8 cellular contexts compared by ENCODE assay signal in genomic region chr14:60331201-60332045, GRCh38.
DNase-seq lines count a peak whose midpoint lies in the region; ATAC-seq, FAIRE-seq and TF ChIP-seq lines count a peak whose summit lies in the region.

No MANE protein-coding gene starts in this region.

- H3K27ac ChIP-seq in heart left ventricle (peak overlapping the region in 4 of 12 donors; percentile 6 to 45 (median 24)), prostate gland (no peak overlapping the region)

- peak; percentile 35 to 77 (median 72) for ATAC-seq in heart left ventricle

- peak overlapping the region; percentile 89 for H3K27ac Mint-ChIP-seq in activated naive CD4-positive, alpha-beta T cell treated with anti-CD3 and anti-CD28 coated beads for 36 hours

- H3K9me3 ChIP-seq in heart left ventricle (peaks cover 0 to under 1% (median 0%) of the 10 kb centered on the region in 12 donors), prostate gland (no peaks in the 10 kb centered on the region)

- 6 to 15% (median 14%) methylated on average over 24 of the region's 24 CpGs for WGBS in heart left ventricle, 4 donors
- 19% methylated on average over 24 of the region's 24 CpGs for WGBS in prostate gland

- CTCF ChIA-PET in activated naive CD4-positive, alpha-beta T cell treated with anti-CD3 and anti-CD28 coated beads for 36 hours (lab: Charles Lee): interaction anchor here (0.6 to 3.3 kb wide), 24 partner anchors 8 to 856 kb away, joined by 3 to 43 read pairs (median 4); partner anchors contain the start of gene PPM1A

- H3K36me3 ChIP-seq in heart left ventricle: no peaks in the 10 kb centered on the region
- no peaks in the 10 kb centered on the region for H3K36me3 ChIP-seq in prostate gland

- TF ChIP-seq POLR2A in H54 (IDR thresholded peaks at IDR 0.05; ENCODE audit: low read depth, low read length) (no peak), Raji (IDR thresholded peaks at IDR 0.05; ENCODE audit: insufficient read depth, low read depth, low read length) (peak; percentile 62; the same call in 1 of the 2 replicates), heart left ventricle (IDR thresholded peaks at IDR 0.05) (no peak), prostate gland (IDR thresholded peaks at IDR 0.05) (no peak)

- H3K36me3 Mint-ChIP-seq in activated naive CD4-positive, alpha-beta T cell treated with anti-CD3 and anti-CD28 coated beads for 36 hours (ENCODE audit: low read depth): no peaks in the 10 kb centered on the region

- peaks cover 32% of the 10 kb centered on the region for H3K4me1 Mint-ChIP-seq in activated naive CD4-positive, alpha-beta T cell treated with anti-CD3 and anti-CD28 coated beads for 36 hours (ENCODE audit: low read depth)

- FAIRE-seq in H54 (lab: Jason Lieb, UNC): peak; percentile 11

- H3K4me3 Mint-ChIP-seq in activated naive CD4-positive, alpha-beta T cell treated with anti-CD3 and anti-CD28 coated beads for 36 hours: peak overlapping the region; percentile 83

- H3K4me3 ChIP-seq in LNCaP clone FGC (ENCODE audit: low read depth, low read length) (no peak overlapping the region), heart left ventricle (peak overlapping the region in 11 of 12 donors; percentile 7 to 62 (median 48)), prostate gland (peak overlapping the region in 1 of 2 donors; percentile 25)

- intact Hi-C loops in activated naive CD4-positive, alpha-beta T cell treated with anti-CD3 and anti-CD28 coated beads for 36 hours (cut with micrococcal nuclease): loop anchor here (1.0 to 5.0 kb wide), 9 partner anchors 65 to 921 kb away; no protein-coding TSS in a partner anchor
- intact Hi-C loops in heart left ventricle (cut with DNase I) (loop anchor here in 3 of 10 donors (2.0 to 10.0 kb wide), 3 partner anchors 75 to 137 kb away; partner anchors contain the start of gene PPM1A (in 1 of the 3)), prostate gland (cut with DNase I) (no loop called here)

- DNase-seq in GF-D8 (lab: John Stamatoyannopoulos, UW) (peak; percentile 50), H54 (ENCODE audit: insufficient read length, low spot score) (peak; percentile 28), LNCaP clone FGC (ENCODE audit: low read depth) (no peak), heart left ventricle (peak; percentile 37 to 65 (median 50)), prostate gland (ENCODE audit: low spot score) (peak; percentile 26), ureter (ENCODE audit: low spot score) (peak; percentile 62)
- DNase-seq in activated naive CD4-positive, alpha-beta T cell treated with anti-CD3 and anti-CD28 coated beads for 36 hours: peak; percentile 91

- H3K9me3 Mint-ChIP-seq in activated naive CD4-positive, alpha-beta T cell treated with anti-CD3 and anti-CD28 coated beads for 36 hours: no peaks in the 10 kb centered on the region

- H3K27me3 Mint-ChIP-seq in activated naive CD4-positive, alpha-beta T cell treated with anti-CD3 and anti-CD28 coated beads for 36 hours (ENCODE audit: low read depth): peaks cover 17% of the 10 kb centered on the region

- H3K4me1 ChIP-seq in heart left ventricle (peaks cover 0 to 24% (median 7%) of the 10 kb centered on the region in 12 donors), prostate gland (replicated peaks) (no peaks in the 10 kb centered on the region)

- TF ChIP-seq CTCF in LNCaP clone FGC (IDR thresholded peaks at IDR 0.05; ENCODE audit: control insufficient read depth, extremely low read depth, insufficient read depth) (peak; percentile 53), heart left ventricle (IDR thresholded peaks at IDR 0.05) (peak; percentile 55 to 79 (median 72)), prostate gland (IDR thresholded peaks at IDR 0.05) (peak; percentile 32 to 66 (median 48))

- H3K27me3 ChIP-seq in heart left ventricle: peaks cover 0 to 21% (median 6%) of the 10 kb centered on the region in 9 donors
- no peaks in the 10 kb centered on the region for H3K27me3 ChIP-seq in prostate gland (replicated peaks; ENCODE audit: insufficient read depth)
